8 cellular contexts compared by ENCODE assay signal in the genomic region with DNA sequence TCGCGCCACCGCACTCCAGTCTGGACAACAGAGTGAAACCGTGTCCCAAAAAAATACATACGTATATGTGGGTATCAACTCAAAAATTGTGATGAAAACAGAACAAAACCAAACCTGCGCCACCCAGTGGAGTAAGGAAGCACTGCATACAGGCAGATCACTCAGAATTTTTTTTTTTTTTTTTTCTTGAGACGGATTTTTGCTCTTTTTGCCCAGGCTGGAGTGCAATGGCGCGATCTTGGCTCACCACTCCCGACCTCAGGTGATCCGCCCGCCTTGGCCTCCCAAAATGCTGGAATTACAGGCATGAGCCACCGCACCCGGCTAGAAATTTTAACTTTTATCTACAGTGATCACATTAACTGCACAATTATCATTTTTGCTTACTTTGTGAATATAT. TPM values are rescaled to one million over a fixed set of nuclear protein-coding genes. Genes with fewer than 3 reads are reported as not detected.
A peak's percentile ranks its signal among the peaks of the same experiment; 100 is the strongest.
DNase-seq lines count a peak whose midpoint lies in the region; ATAC-seq, FAIRE-seq and TF ChIP-seq lines count a peak whose summit lies in the region.

No MANE protein-coding gene starts in this region.

- no peaks in the 10 kb centered on the region for H3K4me1 Mint-ChIP-seq in central memory CD8-positive, alpha-beta T cell

- no peaks in the 10 kb centered on the region for H3K9me3 Mint-ChIP-seq in central memory CD8-positive, alpha-beta T cell

- peak overlapping the region; percentile 15; the same call in 1 of the 2 replicates for H3K4me3 ChIP-seq in WI38 (ENCODE audit: low read depth, low read length)
- no peak overlapping the region for H3K4me3 ChIP-seq in lower leg skin (ENCODE audit: low read depth, poor library complexity, severe bottlenecking)

- TF ChIP-seq POLR2A in lower leg skin (IDR thresholded peaks at IDR 0.05) = no peak

- H3K4me3 Mint-ChIP-seq in central memory CD8-positive, alpha-beta T cell = no peak overlapping the region

- no peak for FAIRE-seq in GM19239 (lab: Jason Lieb, UNC)

- peak; percentile 30 for DNase-seq in GDM1 (lab: John Stamatoyannopoulos, UW)
- DNase-seq in HuH-7 (ENCODE audit: low spot score) = peak; percentile 21
- peak; percentile 50 to 66 for DNase-seq in central memory CD8-positive, alpha-beta T cell (ENCODE audit: low spot score in 2 of 2)
- peak; percentile 26 to 88 for DNase-seq in lower leg skin (ENCODE audit: low spot score in 2 of 2)
- peak; percentile 58 for DNase-seq in stimulated activated CD8-positive, alpha-beta memory T cell treated with anti-CD3 and anti-CD28 coated beads, Interleukin-12 subunit alpha, Interleukin-12 subunit beta, amount 100 ng/mL, for 1 hour (ENCODE audit: low read depth)
- DNase-seq in KG1 (lab: John Stamatoyannopoulos, UW) = no peak
- DNase-seq in GM19239 (ENCODE audit: insufficient read length, low spot score) = no peak

- intact Hi-C loops in lower leg skin (cut with DNase I; ENCODE audit: low total_unique reads) = no loop called here

- ATAC-seq in central memory CD8-positive, alpha-beta T cell (replicated peaks; ENCODE audit: extremely low read depth, poor library complexity, severe bottlenecking) = peak; percentile 49

- 24 to 28% methylated on average over 14 of the region's 14 CpGs for WGBS in lower leg skin, 2 donors

- H3K27ac Mint-ChIP-seq in central memory CD8-positive, alpha-beta T cell (ENCODE audit: low read depth) = no peak overlapping the region

- H3K27me3 Mint-ChIP-seq in central memory CD8-positive, alpha-beta T cell = no peaks in the 10 kb centered on the region

- H3K36me3 Mint-ChIP-seq in central memory CD8-positive, alpha-beta T cell (ENCODE audit: insufficient read depth) = peaks cover 2% of the 10 kb centered on the region

- TF ChIP-seq CTCF in WI38 (IDR thresholded peaks at IDR 0.05; ENCODE audit: low read depth, low read length) (peak; percentile 72), lower leg skin (IDR thresholded peaks at IDR 0.05) (peak in 1 of 3 donors; percentile 56)

RNA-seq across cellular contexts. Expression of gene TMEM236, which starts 9.1 kb away (rescaled TPM):
- under 1 TPM; 0.08 to 0.95 (median 0.55) TPM for total RNA-seq in lower leg skin

Comparison
In these comparisons a context has a peak if more than half of its experiments do, and no peak if none do; other contexts are left out.
1. DNase-seq: peak in GDM1 (single experiment), HuH-7 (single experiment), central memory CD8-positive, alpha-beta T cell (2 of 2), lower leg skin (2 of 2) and stimulated activated CD8-positive, alpha-beta memory T cell treated with anti-CD3 and anti-CD28 coated beads, Interleukin-12 subunit alpha, Interleukin-12 subunit beta, amount 100 ng/mL, for 1 hour (single experiment); none in KG1 (single experiment) and GM19239 (single experiment).